In genomic region chr10:4847580-4848020, GRCh38 we compare ENCODE assay signal across 12 cellular contexts. TPM values are rescaled to one million over a fixed set of nuclear protein-coding genes. Genes with fewer than 3 reads are reported as not detected.
DNase-seq lines count a peak whose midpoint lies in the region; ATAC-seq, FAIRE-seq and TF ChIP-seq lines count a peak whose summit lies in the region.
"Had no signal": no experiment of that assay in that cellular context is flagged by ENCODE, and none has a peak within 500 bp of the region (broad histone marks: within the 10 kb centered on the region; RNA-seq: fewer than 3 reads in every experiment).

No MANE protein-coding gene starts in this region.

- peak; percentile 24 for DNase-seq in HFF-Myc (ENCODE audit: extremely low read depth, low read depth)
- peak; percentile 37 to 70 (median 44) for DNase-seq in K562 (ENCODE audit: extremely low read depth in 1 of 4, low spot score in 3 of 4)
- peak; percentile 37 for DNase-seq in kidney tubule cell (ENCODE audit: low spot score)
- no peak for DNase-seq in AML-193 (lab: John Stamatoyannopoulos, UW)
- no peak for DNase-seq in foreskin melanocyte
- no peak for DNase-seq in NAMALWA (ENCODE audit: low spot score)
- DNase-seq: activated effector memory CD4-positive, alpha-beta T cell treated with anti-CD3 and anti-CD28 coated beads, Interleukin-2, amount 50 U/mL, for 16 hours; NCI-H187; stimulated activated CD8-positive, alpha-beta memory T cell treated with anti-CD3 and anti-CD28 coated beads, Interleukin-4, amount 100 ng/mL, for 48 hours had no signal

- H3K4me2 ChIP-seq in K562 (ENCODE audit: insufficient read depth, low read length) = peak overlapping the region; percentile 50

- H3K9me1 ChIP-seq in K562 (ENCODE audit: control insufficient read depth, insufficient read depth, low read length) = no peaks in the 10 kb centered on the region

- no peak for TF ChIP-seq POLR2A in K562 (conservative IDR thresholded peaks at IDR 0.05)

- peak overlapping the region; percentile 68 for H3K27ac ChIP-seq in ACC112 (ENCODE audit: low read depth, low read length)
- H3K27ac ChIP-seq in K562 (ENCODE audit: extremely low read depth, low read depth, low read length) = peak overlapping the region; percentile 96
- H3K27ac ChIP-seq: parathyroid adenoma had no signal

- no TSS peak for BruUV-seq in K562 (replicated peaks; lab: Mats Ljungman, UMichigan)

- H3K79me2 ChIP-seq in ACC112 (ENCODE audit: control insufficient read depth, insufficient read depth, low read length, unreplicated experiment) (no peaks in the 10 kb centered on the region), K562 (ENCODE audit: control insufficient read depth, insufficient read depth, low read length) (no peaks in the 10 kb centered on the region)
- H3K79me2 ChIP-seq: parathyroid adenoma had no signal

- TF ChIP-seq CTCF in HFF-Myc (IDR thresholded peaks at IDR 0.05; ENCODE audit: low read depth, low read length, missing control alignments) (no peak), K562 (IDR thresholded peaks at IDR 0.05 in 2 of 3, conservative IDR thresholded peaks at IDR 0.05 in 1 of 3; ENCODE audit: insufficient read depth in 2 of 3, low read depth in 1 of 3, low read length in 3 of 3) (no peak)

- no peak overlapping the region for H3K4me3 ChIP-seq in ACC112 (ENCODE audit: low read depth, low read length)
- no peak overlapping the region for H3K4me3 ChIP-seq in HFF-Myc (replicated peaks; ENCODE audit: low read depth, low read length)
- H3K4me3 ChIP-seq in K562 = no peak overlapping the region

- in situ Hi-C loops in K562 (cut with MboI) = loop anchor here (5.0 to 10.0 kb wide), 2 partner anchors 135 to 437 kb away; no protein-coding TSS in a partner anchor

- H2AFZ ChIP-seq in ACC112 (ENCODE audit: low read length, unreplicated experiment) (peak overlapping the region; percentile 74), K562 (ENCODE audit: low read depth, low read length) (peak overlapping the region; percentile 81)
- H2AFZ ChIP-seq: parathyroid adenoma had no signal

- H3K36me3 ChIP-seq in ACC112 (ENCODE audit: insufficient read depth, low read length) (no peaks in the 10 kb centered on the region), K562 (ENCODE audit: control insufficient read depth, insufficient read depth, low read length) (peaks cover 22% of the 10 kb centered on the region)

- 17% methylated on average over 4 of the region's 4 CpGs for WGBS in K562 (ENCODE audit: insufficient coverage, low coverage, missing lambda C conversion rate)

- no peaks in the 10 kb centered on the region for H4K20me1 ChIP-seq in K562 (replicated peaks; ENCODE audit: control insufficient read depth, insufficient read depth, low read length)

- no peaks in the 10 kb centered on the region for H3K27me3 ChIP-seq in ACC112 (ENCODE audit: insufficient read depth, low read length)
- no peaks in the 10 kb centered on the region for H3K27me3 ChIP-seq in K562 (ENCODE audit: control insufficient read depth in 2 of 2, insufficient read depth in 2 of 2, low read length in 2 of 2)

- peak overlapping the region; percentile 62 to 70; a peak in 3 of 4 replicates for H3K9ac ChIP-seq in K562 (ENCODE audit: insufficient read depth in 1 of 2, low read depth in 2 of 2, low read length in 2 of 2)
- H3K9ac ChIP-seq: parathyroid adenoma had no signal

- POLR2A ChIA-PET in K562 (lab: Yijun Ruan, JAX) = interaction anchor here (0.5 to 3.2 kb wide), 4 partner anchors 10 to 718 kb away, joined by 3 to 22 read pairs (median 8); partner anchors contain the start of gene AKR1E2

- ATAC-seq in K562 (peak; percentile 25), HG02798 (IDR thresholded peaks at IDR 0.05; ENCODE audit: poor library complexity, unreplicated experiment) (no peak)

- H3K4me1 ChIP-seq in ACC112 (ENCODE audit: control insufficient read depth, insufficient read depth, low read length, unreplicated experiment) = peaks cover 22% of the 10 kb centered on the region
- peaks cover 16 to 34% of the 10 kb centered on the region in 2 experiments for H3K4me1 ChIP-seq in K562 (replicated peaks in 1 of 2; ENCODE audit: control insufficient read depth in 2 of 2, insufficient read depth in 2 of 2, low read length in 2 of 2)

- peak; percentile 12; the same call in 1 of the 2 replicates for TF ChIP-seq EP300 in K562 (IDR thresholded peaks at IDR 0.05; ENCODE audit: low read length)

- no peak for TF ChIP-seq RAD21 in K562 (CRISPR knock-in tag; conservative IDR thresholded peaks at IDR 0.05 in 1 of 2, IDR thresholded peaks at IDR 0.05 in 1 of 2)

- peak; percentile 70 for FAIRE-seq in K562 (lab: Jason Lieb, UNC)

- no peaks in the 10 kb centered on the region; the same call in 1 of the 2 replicates for H3K9me3 ChIP-seq in K562 (replicated peaks; ENCODE audit: control insufficient read depth, insufficient read depth, low read depth, low read length)

- CTCF ChIA-PET in K562 (lab: Yijun Ruan, JAX; ENCODE audit: low intra/inter-chr PET ratio) = no interaction called here

- intact Hi-C loops in K562 (cut with micrococcal nuclease) = loop anchor here (1.0 to 10.0 kb wide), 2 partner anchors 32 to 587 kb away; no protein-coding TSS in a partner anchor

TF ChIP-seq in K562, 482 proteins besides CTCF, POLR2A, EP300 and RAD21 (continues in another document):
- TF ChIP-seq SOX6 (IDR thresholded peaks at IDR 0.05) = no peak
- no peak for TF ChIP-seq RUNX1 (IDR thresholded peaks at IDR 0.05; ENCODE audit: low read depth)
- TF ChIP-seq EZH2 (IDR thresholded peaks at IDR 0.05; ENCODE audit: borderline replicate concordance, low read depth, low read length) = no peak
- TF ChIP-seq SIX5 (IDR thresholded peaks at IDR 0.05; ENCODE audit: borderline replicate concordance in 1 of 2, insufficient read depth in 1 of 2, low read depth in 1 of 2, low read length in 2 of 2) = no peak
- TF ChIP-seq SP2 (IDR thresholded peaks at IDR 0.05; ENCODE audit: extremely low read depth, low read depth, low read length, poor library complexity, severe bottlenecking) = no peak
- TF ChIP-seq ZBTB33 (CRISPR knock-in tag; IDR thresholded peaks at IDR 0.05) = no peak
- no peak for TF ChIP-seq ZNF280A (IDR thresholded peaks at IDR 0.05; ENCODE audit: low read depth, partially characterized antibody)
- peak; percentile 61; the same call in 1 of the 2 replicates for TF ChIP-seq SMARCA4 (IDR thresholded peaks at IDR 0.05)

RNA-seq across cellular contexts. Expression of gene AKR1E2, which starts 21.6 kb away (rescaled TPM):
- 28.7 and 36.4 TPM in 2 replicates for total RNA-seq in K562 (2011; cell fraction: chromatin; rRNA removed; ENCODE audit: low replicate concordance)
- total RNA-seq in K562 (2011; cell fraction: nucleolus; rRNA removed) = 18.3 and 20.9 TPM in 2 replicates
- 19.0 and 25.1 TPM in 2 replicates for total RNA-seq in K562 (2011; cell fraction: nucleoplasm; rRNA removed)
- total RNA-seq in K562 (2014; rRNA removed) = 7.6 and 11.1 TPM in 2 replicates
- 12.1 and 13.9 TPM in 2 replicates for total RNA-seq in K562 (2014; rRNA removed; fragmentation: Illumina TruSeq; extraction: Trizol)
- 9.1 and 9.7 TPM in 2 replicates for total RNA-seq in K562 (2015; rRNA removed; fragmentation: Illumina TruSeq; extraction: Trizol)
- total RNA-seq in K562 (2021) = 16.6 and 17.1 TPM in 2 replicates
- 7.0 and 9.8 TPM in 2 replicates for polyA plus RNA-seq in K562 (2011; rRNA removed)
- polyA plus RNA-seq in K562 (2011; cell fraction: cytosol; rRNA removed) = 4.0 and 7.1 TPM in 2 replicates
- polyA plus RNA-seq in K562 (2011; cell fraction: nucleus; rRNA removed) = 12.8 and 20.9 TPM in 2 replicates
- polyA plus RNA-seq in K562 (2012) = 9.7 and 16.0 TPM in 2 replicates
- polyA plus RNA-seq in K562 (2014; fragmentation: Illumina TruSeq; extraction: Trizol) = 11.6 and 12.2 TPM in 2 replicates
- 1 to 10 TPM; 4.2 to 4.7 TPM for polyA plus RNA-seq in K562 (2014; fragmentation: Nextera tagmentation; extraction: Ambion mirVana)
- polyA plus RNA-seq in K562 (2014; rRNA removed) = 10.9 and 12.1 TPM in 2 replicates
- polyA minus RNA-seq in K562 (2011; rRNA and poly(A)+ RNA removed) = 14.7 and 18.8 TPM in 2 replicates
- 4.4 and 5.0 TPM in 2 replicates for polyA minus RNA-seq in K562 (2011; cell fraction: cytosol; rRNA and poly(A)+ RNA removed)
- polyA minus RNA-seq in K562 (2011; cell fraction: nucleus; rRNA and poly(A)+ RNA removed) = 12.0 and 12.4 TPM in 2 replicates

Comparison
In these comparisons a context has a peak if more than half of its experiments do, and no peak if none do; other contexts are left out.
1. DNase-seq: peak in HFF-Myc (single experiment), K562 (4 of 4) and kidney tubule cell (single experiment); none in AML-193 (0 of 2), foreskin melanocyte (single experiment) and NAMALWA (single experiment).